ENCODE assay signal across 2 cellular contexts in the genomic region with DNA sequence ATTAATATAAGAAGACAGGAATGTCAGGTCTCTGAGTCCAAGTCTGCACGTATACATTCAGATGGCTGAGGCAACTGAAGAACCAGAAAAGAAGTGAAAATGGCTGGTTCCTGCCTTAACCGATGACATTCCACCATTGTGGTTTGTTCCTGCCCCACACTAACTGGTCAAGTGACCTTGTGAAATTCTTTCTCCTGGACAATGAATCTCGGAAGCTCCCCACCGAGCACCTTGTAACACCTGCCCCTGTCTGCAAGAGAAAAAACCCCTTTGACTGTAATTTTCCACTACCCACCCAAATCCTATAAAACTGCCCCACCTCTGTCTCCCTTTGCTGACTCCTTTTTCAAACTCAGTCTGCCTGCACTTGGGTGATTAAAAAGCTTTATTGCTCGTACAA.
TF ChIP-seq lines count a peak whose summit lies in the region.

No MANE protein-coding gene starts in this region.

TF ChIP-seq in GM23338, 12 proteins besides CTCF, POLR2A, EP300 and RAD21:
- no peak for TF ChIP-seq CREB1 (CRISPR knock-in tag; IDR thresholded peaks at IDR 0.05; ENCODE audit: low read depth)
- TF ChIP-seq, protein P1, sequence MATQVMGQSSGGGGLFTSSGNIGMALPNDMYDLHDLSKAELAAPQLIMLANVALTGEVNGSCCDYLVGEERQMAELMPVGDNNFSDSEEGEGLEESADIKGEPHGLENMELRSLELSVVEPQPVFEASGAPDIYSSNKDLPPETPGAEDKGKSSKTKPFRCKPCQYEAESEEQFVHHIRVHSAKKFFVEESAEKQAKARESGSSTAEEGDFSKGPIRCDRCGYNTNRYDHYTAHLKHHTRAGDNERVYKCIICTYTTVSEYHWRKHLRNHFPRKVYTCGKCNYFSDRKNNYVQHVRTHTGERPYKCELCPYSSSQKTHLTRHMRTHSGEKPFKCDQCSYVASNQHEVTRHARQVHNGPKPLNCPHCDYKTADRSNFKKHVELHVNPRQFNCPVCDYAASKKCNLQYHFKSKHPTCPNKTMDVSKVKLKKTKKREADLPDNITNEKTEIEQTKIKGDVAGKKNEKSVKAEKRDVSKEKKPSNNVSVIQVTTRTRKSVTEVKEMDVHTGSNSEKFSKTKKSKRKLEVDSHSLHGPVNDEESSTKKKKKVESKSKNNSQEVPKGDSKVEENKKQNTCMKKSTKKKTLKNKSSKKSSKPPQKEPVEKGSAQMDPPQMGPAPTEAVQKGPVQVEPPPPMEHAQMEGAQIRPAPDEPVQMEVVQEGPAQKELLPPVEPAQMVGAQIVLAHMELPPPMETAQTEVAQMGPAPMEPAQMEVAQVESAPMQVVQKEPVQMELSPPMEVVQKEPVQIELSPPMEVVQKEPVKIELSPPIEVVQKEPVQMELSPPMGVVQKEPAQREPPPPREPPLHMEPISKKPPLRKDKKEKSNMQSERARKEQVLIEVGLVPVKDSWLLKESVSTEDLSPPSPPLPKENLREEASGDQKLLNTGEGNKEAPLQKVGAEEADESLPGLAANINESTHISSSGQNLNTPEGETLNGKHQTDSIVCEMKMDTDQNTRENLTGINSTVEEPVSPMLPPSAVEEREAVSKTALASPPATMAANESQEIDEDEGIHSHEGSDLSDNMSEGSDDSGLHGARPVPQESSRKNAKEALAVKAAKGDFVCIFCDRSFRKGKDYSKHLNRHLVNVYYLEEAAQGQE (IDR thresholded peaks at IDR 0.05; ENCODE audit: unreplicated experiment) = no peak
- TF ChIP-seq, protein P2, sequence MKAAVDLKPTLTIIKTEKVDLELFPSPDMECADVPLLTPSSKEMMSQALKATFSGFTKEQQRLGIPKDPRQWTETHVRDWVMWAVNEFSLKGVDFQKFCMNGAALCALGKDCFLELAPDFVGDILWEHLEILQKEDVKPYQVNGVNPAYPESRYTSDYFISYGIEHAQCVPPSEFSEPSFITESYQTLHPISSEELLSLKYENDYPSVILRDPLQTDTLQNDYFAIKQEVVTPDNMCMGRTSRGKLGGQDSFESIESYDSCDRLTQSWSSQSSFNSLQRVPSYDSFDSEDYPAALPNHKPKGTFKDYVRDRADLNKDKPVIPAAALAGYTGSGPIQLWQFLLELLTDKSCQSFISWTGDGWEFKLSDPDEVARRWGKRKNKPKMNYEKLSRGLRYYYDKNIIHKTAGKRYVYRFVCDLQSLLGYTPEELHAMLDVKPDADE (IDR thresholded peaks at IDR 0.05) = no peak
- TF ChIP-seq JUNB (IDR thresholded peaks at IDR 0.05; ENCODE audit: unreplicated experiment) = no peak
- TF ChIP-seq, protein P3, sequence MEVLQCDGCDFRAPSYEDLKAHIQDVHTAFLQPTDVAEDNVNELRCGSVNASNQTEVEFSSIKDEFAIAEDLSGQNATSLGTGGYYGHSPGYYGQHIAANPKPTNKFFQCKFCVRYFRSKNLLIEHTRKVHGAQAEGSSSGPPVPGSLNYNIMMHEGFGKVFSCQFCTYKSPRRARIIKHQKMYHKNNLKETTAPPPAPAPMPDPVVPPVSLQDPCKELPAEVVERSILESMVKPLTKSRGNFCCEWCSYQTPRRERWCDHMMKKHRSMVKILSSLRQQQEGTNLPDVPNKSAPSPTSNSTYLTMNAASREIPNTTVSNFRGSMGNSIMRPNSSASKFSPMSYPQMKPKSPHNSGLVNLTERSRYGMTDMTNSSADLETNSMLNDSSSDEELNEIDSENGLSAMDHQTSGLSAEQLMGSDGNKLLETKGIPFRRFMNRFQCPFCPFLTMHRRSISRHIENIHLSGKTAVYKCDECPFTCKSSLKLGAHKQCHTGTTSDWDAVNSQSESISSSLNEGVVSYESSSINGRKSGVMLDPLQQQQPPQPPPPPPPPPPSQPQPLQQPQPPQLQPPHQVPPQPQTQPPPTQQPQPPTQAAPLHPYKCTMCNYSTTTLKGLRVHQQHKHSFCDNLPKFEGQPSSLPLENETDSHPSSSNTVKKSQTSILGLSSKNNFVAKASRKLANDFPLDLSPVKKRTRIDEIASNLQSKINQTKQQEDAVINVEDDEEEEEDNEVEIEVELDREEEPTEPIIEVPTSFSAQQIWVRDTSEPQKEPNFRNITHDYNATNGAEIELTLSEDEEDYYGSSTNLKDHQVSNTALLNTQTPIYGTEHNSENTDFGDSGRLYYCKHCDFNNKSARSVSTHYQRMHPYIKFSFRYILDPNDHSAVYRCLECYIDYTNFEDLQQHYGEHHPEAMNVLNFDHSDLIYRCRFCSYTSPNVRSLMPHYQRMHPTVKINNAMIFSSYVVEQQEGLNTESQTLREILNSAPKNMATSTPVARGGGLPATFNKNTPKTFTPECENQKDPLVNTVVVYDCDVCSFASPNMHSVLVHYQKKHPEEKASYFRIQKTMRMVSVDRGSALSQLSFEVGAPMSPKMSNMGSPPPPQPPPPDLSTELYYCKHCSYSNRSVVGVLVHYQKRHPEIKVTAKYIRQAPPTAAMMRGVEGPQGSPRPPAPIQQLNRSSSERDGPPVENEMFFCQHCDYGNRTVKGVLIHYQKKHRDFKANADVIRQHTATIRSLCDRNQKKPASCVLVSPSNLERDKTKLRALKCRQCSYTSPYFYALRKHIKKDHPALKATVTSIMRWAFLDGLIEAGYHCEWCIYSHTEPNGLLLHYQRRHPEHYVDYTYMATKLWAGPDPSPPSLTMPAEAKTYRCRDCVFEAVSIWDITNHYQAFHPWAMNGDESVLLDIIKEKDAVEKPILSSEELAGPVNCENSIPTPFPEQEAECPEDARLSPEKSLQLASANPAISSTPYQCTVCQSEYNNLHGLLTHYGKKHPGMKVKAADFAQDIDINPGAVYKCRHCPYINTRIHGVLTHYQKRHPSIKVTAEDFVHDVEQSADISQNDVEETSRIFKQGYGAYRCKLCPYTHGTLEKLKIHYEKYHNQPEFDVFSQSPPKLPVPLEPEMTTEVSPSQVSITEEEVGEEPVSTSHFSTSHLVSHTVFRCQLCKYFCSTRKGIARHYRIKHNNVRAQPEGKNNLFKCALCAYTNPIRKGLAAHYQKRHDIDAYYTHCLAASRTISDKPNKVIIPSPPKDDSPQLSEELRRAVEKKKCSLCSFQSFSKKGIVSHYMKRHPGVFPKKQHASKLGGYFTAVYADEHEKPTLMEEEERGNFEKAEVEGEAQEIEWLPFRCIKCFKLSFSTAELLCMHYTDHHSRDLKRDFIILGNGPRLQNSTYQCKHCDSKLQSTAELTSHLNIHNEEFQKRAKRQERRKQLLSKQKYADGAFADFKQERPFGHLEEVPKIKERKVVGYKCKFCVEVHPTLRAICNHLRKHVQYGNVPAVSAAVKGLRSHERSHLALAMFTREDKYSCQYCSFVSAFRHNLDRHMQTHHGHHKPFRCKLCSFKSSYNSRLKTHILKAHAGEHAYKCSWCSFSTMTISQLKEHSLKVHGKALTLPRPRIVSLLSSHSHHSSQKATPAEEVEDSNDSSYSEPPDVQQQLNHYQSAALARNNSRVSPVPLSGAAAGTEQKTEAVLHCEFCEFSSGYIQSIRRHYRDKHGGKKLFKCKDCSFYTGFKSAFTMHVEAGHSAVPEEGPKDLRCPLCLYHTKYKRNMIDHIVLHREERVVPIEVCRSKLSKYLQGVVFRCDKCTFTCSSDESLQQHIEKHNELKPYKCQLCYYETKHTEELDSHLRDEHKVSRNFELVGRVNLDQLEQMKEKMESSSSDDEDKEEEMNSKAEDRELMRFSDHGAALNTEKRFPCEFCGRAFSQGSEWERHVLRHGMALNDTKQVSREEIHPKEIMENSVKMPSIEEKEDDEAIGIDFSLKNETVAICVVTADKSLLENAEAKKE (CRISPR knock-in tag; IDR thresholded peaks at IDR 0.05) = no peak
- no peak for TF ChIP-seq EZH2phosphoT487 (IDR thresholded peaks at IDR 0.05; ENCODE audit: unreplicated experiment)
- no peak for TF ChIP-seq EZH2 (IDR thresholded peaks at IDR 0.05; ENCODE audit: low read depth, unreplicated experiment)
- no peak for TF ChIP-seq NANOG (IDR thresholded peaks at IDR 0.05; ENCODE audit: borderline replicate concordance)

TF ChIP-seq in IMR-90, 13 proteins besides CTCF, POLR2A, EP300 and RAD21:
- no peak for TF ChIP-seq BHLHE40 (IDR thresholded peaks at IDR 0.05; ENCODE audit: low read depth, low read length)
- TF ChIP-seq RFX5 (IDR thresholded peaks at IDR 0.05; ENCODE audit: low read depth, low read length) = no peak
- TF ChIP-seq, protein P4, sequence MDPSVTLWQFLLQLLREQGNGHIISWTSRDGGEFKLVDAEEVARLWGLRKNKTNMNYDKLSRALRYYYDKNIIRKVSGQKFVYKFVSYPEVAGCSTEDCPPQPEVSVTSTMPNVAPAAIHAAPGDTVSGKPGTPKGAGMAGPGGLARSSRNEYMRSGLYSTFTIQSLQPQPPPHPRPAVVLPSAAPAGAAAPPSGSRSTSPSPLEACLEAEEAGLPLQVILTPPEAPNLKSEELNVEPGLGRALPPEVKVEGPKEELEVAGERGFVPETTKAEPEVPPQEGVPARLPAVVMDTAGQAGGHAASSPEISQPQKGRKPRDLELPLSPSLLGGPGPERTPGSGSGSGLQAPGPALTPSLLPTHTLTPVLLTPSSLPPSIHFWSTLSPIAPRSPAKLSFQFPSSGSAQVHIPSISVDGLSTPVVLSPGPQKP (IDR thresholded peaks at IDR 0.05; ENCODE audit: borderline replicate concordance, low read depth, low read length) = no peak
- no peak for TF ChIP-seq FOS (IDR thresholded peaks at IDR 0.05; ENCODE audit: low read depth, low read length)
- no peak for TF ChIP-seq NFE2L2 (IDR thresholded peaks at IDR 0.05; ENCODE audit: low read depth, low read length)
- TF ChIP-seq, protein P5, sequence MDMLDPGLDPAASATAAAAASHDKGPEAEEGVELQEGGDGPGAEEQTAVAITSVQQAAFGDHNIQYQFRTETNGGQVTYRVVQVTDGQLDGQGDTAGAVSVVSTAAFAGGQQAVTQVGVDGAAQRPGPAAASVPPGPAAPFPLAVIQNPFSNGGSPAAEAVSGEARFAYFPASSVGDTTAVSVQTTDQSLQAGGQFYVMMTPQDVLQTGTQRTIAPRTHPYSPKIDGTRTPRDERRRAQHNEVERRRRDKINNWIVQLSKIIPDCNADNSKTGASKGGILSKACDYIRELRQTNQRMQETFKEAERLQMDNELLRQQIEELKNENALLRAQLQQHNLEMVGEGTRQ (IDR thresholded peaks at IDR 0.05; ENCODE audit: low read depth, low read length) = no peak
- no peak for TF ChIP-seq MAFK (IDR thresholded peaks at IDR 0.05; ENCODE audit: low read depth, low read length)
- TF ChIP-seq RCOR1 (IDR thresholded peaks at IDR 0.05; ENCODE audit: insufficient replicate concordance, low read length) = no peak
- no peak for TF ChIP-seq MXI1 (IDR thresholded peaks at IDR 0.05; ENCODE audit: borderline replicate concordance, low read depth, low read length)
- TF ChIP-seq MAZ (IDR thresholded peaks at IDR 0.05; ENCODE audit: borderline replicate concordance, low read depth, low read length) = no peak
- TF ChIP-seq CHD1 (IDR thresholded peaks at IDR 0.05; ENCODE audit: low read depth, low read length) = no peak
- TF ChIP-seq SMC3 (IDR thresholded peaks at IDR 0.05; ENCODE audit: low read depth, low read length) = no peak
- TF ChIP-seq CEBPB (IDR thresholded peaks at IDR 0.05; ENCODE audit: low read depth, low read length) = no peak
